2 cellular contexts compared by ENCODE assay signal in genomic region chr5:151141535-151141934, GRCh38.
TF ChIP-seq lines count a peak whose summit lies in the region.

No MANE protein-coding gene starts in this region.

TF ChIP-seq in GM23338, 12 proteins besides CTCF, POLR2A, EP300 and RAD21 (continued from another document):
- no peak for TF ChIP-seq ZNF462 (CRISPR knock-in tag; IDR thresholded peaks at IDR 0.05)

TF ChIP-seq in K562, 482 proteins besides CTCF, POLR2A, EP300 and RAD21 (continued from another document):
- TF ChIP-seq ZFP91 (CRISPR knock-in tag; IDR thresholded peaks at IDR 0.05) (no peak), PML (IDR thresholded peaks at IDR 0.05; ENCODE audit: low read length) (no peak), NBN (IDR thresholded peaks at IDR 0.05; ENCODE audit: low read depth) (no peak), CCNT2 (IDR thresholded peaks at IDR 0.05; ENCODE audit: borderline replicate concordance, extremely low read depth, insufficient read length, low read depth, low read length) (no peak), PHTF2 (CRISPR knock-in tag; IDR thresholded peaks at IDR 0.05) (no peak), CHD4 (IDR thresholded peaks at IDR 0.05; ENCODE audit: insufficient read depth, insufficient replicate concordance, low read depth, low read length, poor library complexity, severe bottlenecking) (no peak), ZNF232 (CRISPR knock-in tag; IDR thresholded peaks at IDR 0.05) (no peak), THRA (IDR thresholded peaks at IDR 0.05) (no peak)
